ENCODE assay signal across 9 cellular contexts in the genomic region with DNA sequence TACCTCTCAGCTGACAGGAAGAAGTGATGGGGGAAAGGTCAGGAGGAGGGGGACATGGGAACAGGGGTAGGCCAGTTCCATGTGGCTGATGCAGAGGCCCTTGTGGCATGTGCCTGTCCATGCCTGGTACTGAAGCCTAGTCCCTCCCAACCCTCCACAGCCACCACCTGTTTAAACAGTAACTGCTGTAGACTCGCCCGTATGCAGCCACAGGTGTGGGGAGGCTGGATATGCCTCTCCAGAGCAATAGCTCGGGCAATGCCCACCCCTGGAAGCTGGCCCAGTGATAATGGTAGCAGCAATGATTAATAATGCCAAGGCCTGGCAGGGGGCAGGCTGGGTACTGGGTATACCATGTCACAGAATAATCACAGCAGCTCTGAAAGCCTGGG. TPM values are rescaled to one million over a fixed set of nuclear protein-coding genes. Genes with fewer than 3 reads are reported as not detected.
DNase-seq lines count a peak whose midpoint lies in the region; ATAC-seq, FAIRE-seq and TF ChIP-seq lines count a peak whose summit lies in the region.
"Had no signal": no experiment of that assay in that cellular context is flagged by ENCODE, and none has a peak within 500 bp of the region (broad histone marks: within the 10 kb centered on the region; RNA-seq: fewer than 3 reads in every experiment).

No MANE protein-coding gene starts in this region.

- CTCF ChIA-PET in HCT116 (lab: Charles Lee): interaction anchor here (0.8 to 5.1 kb wide), 10 partner anchors 11 to 320 kb away, joined by 3 to 25 read pairs (median 16); a partner anchor contains a TSS
- CTCF ChIA-PET in PC-3 (lab: Charles Lee): interaction anchor here (1.1 kb wide), 1 partner anchor 47 kb away, joined by 3 read pairs; no protein-coding TSS in a partner anchor

- H3K27ac ChIP-seq in HCT116 (ENCODE audit: low read depth, low read length) (peak overlapping the region; percentile 94), PC-3 (ENCODE audit: low read length) (no peak overlapping the region), gastroesophageal sphincter (peak overlapping the region; percentile 89 to 100 (median 98)), small intestine (ENCODE audit: low read depth in 1 of 2, low read length in 1 of 2) (peak overlapping the region; percentile 5 to 95)

- POLR2A ChIA-PET in HCT116 (lab: Charles Lee): interaction anchor here (0.9 to 7.6 kb wide), 4 partner anchors 13 to 24 kb away, joined by 4 to 86 read pairs (median 7); a partner anchor contains a TSS
- POLR2A ChIA-PET in PC-3 (lab: Charles Lee; ENCODE audit: unreplicated experiment): no interaction called here

- H3F3A ChIP-seq in PC-3 (ENCODE audit: low read length, unreplicated experiment): no peaks in the 10 kb centered on the region

- no TSS peak for BruUV-seq in HCT116 (replicated peaks; lab: Mats Ljungman, UMichigan)
- no TSS peak for BruUV-seq in PC-3 (replicated peaks; lab: Mats Ljungman, UMichigan)

- 30% methylated on average over 2 of the region's 3 CpGs; no CpG with 5 or more reads in 1 of the 2 donors for WGBS in gastroesophageal sphincter (ENCODE audit: low coverage in 1 of 2), 2 donors
- 12 to 52% (median 13%) methylated on average over 3 of the region's 3 CpGs for WGBS in small intestine, 3 donors

- FAIRE-seq in small intestine (lab: Jason Lieb, UNC): no peak

- peak overlapping the region; percentile 78 to 93 for H3K4me3 ChIP-seq in HCT116 (replicated peaks in 1 of 2; ENCODE audit: low read depth in 1 of 2, low read length in 2 of 2)
- H3K4me3 ChIP-seq in PC-3 (ENCODE audit: low read length): peak overlapping the region; percentile 73
- peak overlapping the region; percentile 76 to 89 for H3K4me3 ChIP-seq in gastroesophageal sphincter
- no peak overlapping the region for H3K4me3 ChIP-seq in small intestine (ENCODE audit: low read depth in 1 of 2, low read length in 2 of 2)

- TF ChIP-seq CTCF in HCT116 (IDR thresholded peaks at IDR 0.05 in 2 of 3, conservative IDR thresholded peaks at IDR 0.05 in 1 of 3; ENCODE audit: borderline replicate concordance in 1 of 3, insufficient read depth in 1 of 3, low read depth in 2 of 3, low read length in 2 of 3) (no peak), PC-3 (conservative IDR thresholded peaks at IDR 0.05; ENCODE audit: low read depth, low read length) (no peak), gastroesophageal sphincter (IDR thresholded peaks at IDR 0.05) (no peak)

- TF ChIP-seq POLR2A in HCT116 (IDR thresholded peaks at IDR 0.05; ENCODE audit: borderline replicate concordance, extremely low read depth, insufficient read depth, insufficient read length) (no peak), gastroesophageal sphincter (IDR thresholded peaks at IDR 0.05) (no peak)

- intact Hi-C loops in HCT116 (cut with micrococcal nuclease) (loop anchor here (5.0 to 10.0 kb wide), 2 partner anchors 116 to 659 kb away; a partner anchor contains a TSS), PC-3 (cut with micrococcal nuclease) (loop anchor here (2.0 kb wide), 1 partner anchor 115 kb away; a partner anchor contains a TSS)

- TF ChIP-seq EP300 in gastroesophageal sphincter (IDR thresholded peaks at IDR 0.05): no peak

- H2AFZ ChIP-seq in HCT116 (ENCODE audit: low read depth, low read length, poor library complexity, severe bottlenecking) (no peak overlapping the region), PC-3 (ENCODE audit: low read length) (no peak overlapping the region)

- H3K79me2 ChIP-seq in HCT116 (ENCODE audit: insufficient read depth, low read length): peaks cover 59% of the 10 kb centered on the region
- peaks cover 58% of the 10 kb centered on the region for H3K79me2 ChIP-seq in PC-3 (ENCODE audit: low read length)

- peak overlapping the region; percentile 85 for H3K4me2 ChIP-seq in HCT116 (ENCODE audit: low read length)
- H3K4me2 ChIP-seq in PC-3 (ENCODE audit: low read length): peak overlapping the region; percentile 95

- H3K27me3 ChIP-seq in HCT116 (ENCODE audit: insufficient read depth, low read length): no peaks in the 10 kb centered on the region
- no peaks in the 10 kb centered on the region for H3K27me3 ChIP-seq in PC-3 (ENCODE audit: low read length)
- H3K27me3 ChIP-seq in gastroesophageal sphincter: no peaks in the 10 kb centered on the region
- H3K27me3 ChIP-seq in small intestine (ENCODE audit: control insufficient read depth in 2 of 2, insufficient read depth in 2 of 2, low read length in 2 of 2): no peaks in the 10 kb centered on the region

- peaks cover 30 to 71% of the 10 kb centered on the region in 2 experiments for H3K4me1 ChIP-seq in HCT116 (ENCODE audit: control insufficient read depth in 1 of 2, insufficient read depth in 2 of 2, low read length in 2 of 2)
- peaks cover 33% of the 10 kb centered on the region for H3K4me1 ChIP-seq in PC-3 (ENCODE audit: insufficient read depth, low read length)
- H3K4me1 ChIP-seq in gastroesophageal sphincter: peaks cover 0 to 78% (median 55%) of the 10 kb centered on the region in 3 donors
- H3K4me1 ChIP-seq in small intestine (ENCODE audit: control insufficient read depth in 2 of 2, insufficient read depth in 1 of 2, low read depth in 1 of 2, low read length in 1 of 2): peaks cover 5 to 10% of the 10 kb centered on the region in 2 donors

- DNase-seq in HCT116 (ENCODE audit: low read depth, low spot score) (no peak), PC-3 (no peak), small intestine (peak; percentile 75), SK-N-DZ (ENCODE audit: low spot score) (no peak)
- DNase-seq: NCI-H187 treated with DMSO at 0.1 percent for 48 hours had no signal

- no peaks in the 10 kb centered on the region for H3K9me2 ChIP-seq in HCT116 (ENCODE audit: insufficient read depth)
- H3K9me2 ChIP-seq in PC-3 (replicated peaks; ENCODE audit: low read length): no peaks in the 10 kb centered on the region

- RAD21 ChIA-PET in HCT116 (lab: Charles Lee; ENCODE audit: low non-redundant PET in 1 of 2, low total read pairs in 2 of 2, uncharacterized antibody in 2 of 2, unreplicated experiment in 2 of 2): interaction anchor here in 1 of 2 experiments (0.5 to 1.8 kb wide), 2 partner anchors 24 to 320 kb away, joined by 3 read pairs; no protein-coding TSS in a partner anchor

- peak overlapping the region; percentile 92 for H3K9ac ChIP-seq in HCT116 (ENCODE audit: low read length)
- peak overlapping the region; percentile 89; the same call in 1 of the 2 replicates for H3K9ac ChIP-seq in PC-3 (ENCODE audit: low read length)

- H3K9me3 ChIP-seq in HCT116 (ENCODE audit: control insufficient read depth in 1 of 2, insufficient read depth in 1 of 2, low read depth in 1 of 2, low read length in 2 of 2): no peaks in the 10 kb centered on the region
- no peaks in the 10 kb centered on the region for H3K9me3 ChIP-seq in PC-3 (ENCODE audit: low read length)
- no peaks in the 10 kb centered on the region for H3K9me3 ChIP-seq in gastroesophageal sphincter
- H3K9me3 ChIP-seq in small intestine (ENCODE audit: control insufficient read depth, low read depth): no peaks in the 10 kb centered on the region

- no peaks in the 10 kb centered on the region for H4K20me1 ChIP-seq in HCT116 (ENCODE audit: insufficient read depth)
- H4K20me1 ChIP-seq in PC-3 (ENCODE audit: low read length): peaks cover 17% of the 10 kb centered on the region; the same call in 1 of the 2 replicates

- TF ChIP-seq RAD21 in HCT116 (IDR thresholded peaks at IDR 0.05; ENCODE audit: low read depth): no peak

- H3K36me3 ChIP-seq in HCT116 (ENCODE audit: control insufficient read depth in 1 of 2, insufficient read depth in 2 of 2, low read length in 2 of 2): peaks cover 5 to 11% of the 10 kb centered on the region in 2 experiments; a peak in 2 of 4 replicates
- H3K36me3 ChIP-seq in PC-3 (ENCODE audit: low read depth, low read length): peaks cover 25% of the 10 kb centered on the region
- H3K36me3 ChIP-seq in gastroesophageal sphincter: peaks cover 0 to 16% of the 10 kb centered on the region in 2 donors
- H3K36me3 ChIP-seq in small intestine (ENCODE audit: control insufficient read depth in 2 of 2, insufficient read depth in 2 of 2, low read length in 2 of 2): no peaks in the 10 kb centered on the region

- no peak for ATAC-seq in HCT116
- ATAC-seq in PC-3: no peak
- no peak for ATAC-seq in gastroesophageal sphincter
- ATAC-seq in HG03139 (IDR thresholded peaks at IDR 0.05; ENCODE audit: unreplicated experiment): no peak
- ATAC-seq in HG03460 (IDR thresholded peaks at IDR 0.05; ENCODE audit: unreplicated experiment): no peak
- ATAC-seq in HG02840 (IDR thresholded peaks at IDR 0.05; ENCODE audit: low FRiP score, unreplicated experiment): no peak

TF ChIP-seq in HCT116, 20 proteins besides CTCF, POLR2A, EP300 and RAD21:
- TF ChIP-seq TCF7L2 (IDR thresholded peaks at IDR 0.05; ENCODE audit: borderline replicate concordance, extremely low read depth, insufficient read depth, insufficient read length): no peak

RNA-seq across cellular contexts. Expression of a gene that starts 2.3 kb away (rescaled TPM):
- total RNA-seq in HCT116 (2021; ENCODE audit: unreplicated experiment): 148 TPM
- polyA plus RNA-seq in HCT116 (2012): 134 TPM in 2 replicates
- total RNA-seq in PC-3 (2014; rRNA removed): 145 and 167 TPM in 2 replicates
- total RNA-seq in gastroesophageal sphincter: 1,000 to 10,000 TPM in 2 of 4 donors, 100 to 1,000 TPM in 2; 900 to 1,687 (median 1,274) TPM
- 10 to 100 TPM in 2 of 3 donors, 1 to 10 TPM in 1; 7.8 to 74.8 (median 17.0) TPM for polyA plus RNA-seq in small intestine
- polyA plus RNA-seq in SK-N-DZ (2014; cell fraction: cytosol; rRNA removed): 14.0 and 14.8 TPM in 2 replicates
- 28.4 and 31.0 TPM in 2 replicates for polyA plus RNA-seq in SK-N-DZ (2014; cell fraction: nucleus; rRNA removed)

RNA-seq across cellular contexts. Expression of a gene that starts 24.0 kb away (rescaled TPM):
- 65.6 TPM for total RNA-seq in HCT116 (2021; ENCODE audit: unreplicated experiment)
- polyA plus RNA-seq in HCT116 (2012): 53.2 and 56.6 TPM in 2 replicates
- total RNA-seq in PC-3 (2014; rRNA removed): 36.8 and 56.7 TPM in 2 replicates
- total RNA-seq in gastroesophageal sphincter: 1,000 to 10,000 TPM in 3 of 4 donors, 100 to 1,000 TPM in 1; 941 to 2,300 (median 1,432) TPM
- 100 to 1,000 TPM in 1 of 3 donors, 10 to 100 TPM in 2; 14.8 to 163 (median 90.0) TPM for polyA plus RNA-seq in small intestine
- polyA plus RNA-seq in SK-N-DZ (2014; cell fraction: cytosol; rRNA removed): 29.5 and 57.4 TPM in 2 replicates
- 34.0 and 36.9 TPM in 2 replicates for polyA plus RNA-seq in SK-N-DZ (2014; cell fraction: nucleus; rRNA removed)

RNA-seq across cellular contexts. Expression of a gene that starts 39.4 kb away (rescaled TPM):
- total RNA-seq in HCT116 (2021; ENCODE audit: unreplicated experiment) (8.9 TPM), PC-3 (2014; rRNA removed) (2.1 and 3.1 TPM in 2 replicates), gastroesophageal sphincter (1 to 10 TPM in 3 of 4 donors, under 1 TPM in 1; 0.54 to 5.3 (median 2.1) TPM)
- polyA plus RNA-seq in HCT116 (2012): 9.9 and 10.7 TPM in 2 replicates
- 10 to 100 TPM; 12.2 to 93.7 (median 81.9) TPM for polyA plus RNA-seq in small intestine
- polyA plus RNA-seq in SK-N-DZ (2014; cell fraction: cytosol; rRNA removed): 8.2 and 9.5 TPM in 2 replicates
- polyA plus RNA-seq in SK-N-DZ (2014; cell fraction: nucleus; rRNA removed): 10.4 and 14.3 TPM in 2 replicates

RNA-seq across cellular contexts. Expression of a gene that starts 56.9 kb away (rescaled TPM):
- total RNA-seq in HCT116 (2021; ENCODE audit: unreplicated experiment): not detected
- polyA plus RNA-seq in HCT116 (2012): not detected in 2 replicates
- not detected in 2 replicates for total RNA-seq in PC-3 (2014; rRNA removed)
- under 1 TPM in 3 of 4 donors, not detected in 1; 0.12 to 0.47 (median 0.22) TPM for total RNA-seq in gastroesophageal sphincter
- 1 to 10 TPM in 1 of 3 donors, not detected in 2; 4.2 TPM for polyA plus RNA-seq in small intestine
- 13.6 and 14.3 TPM in 2 replicates for polyA plus RNA-seq in SK-N-DZ (2014; cell fraction: cytosol; rRNA removed)
- 22.7 and 26.2 TPM in 2 replicates for polyA plus RNA-seq in SK-N-DZ (2014; cell fraction: nucleus; rRNA removed)

Comparison
In these comparisons a context has a peak if more than half of its experiments do, and no peak if none do; other contexts are left out.
1. H3K4me3 ChIP-seq: peak in HCT116 (2 of 2), PC-3 (single experiment) and gastroesophageal sphincter (2 of 2); none in small intestine (0 of 2).
2. RNA of a gene that starts 24.0 kb away (total RNA-seq): 941 to 2,300 TPM in gastroesophageal sphincter; 65.6 TPM in HCT116 (single experiment) and 36.8 to 56.7 TPM in PC-3; every median in the first group is over 10 times any median in the second.